In genomic region chr7:73939528-73939927, GRCh38 we compare ENCODE assay signal across 28 cellular contexts.
"Had no signal": no experiment of that assay in that cellular context is flagged by ENCODE, and none has a peak within 500 bp of the region (broad histone marks: within the 10 kb centered on the region; RNA-seq: fewer than 3 reads in every experiment).

No MANE protein-coding gene starts in this region.

- H3K36me3 ChIP-seq: colonic mucosa, esophagus muscularis mucosa, esophagus squamous epithelium, gastrocnemius medialis, gastroesophageal sphincter, heart left ventricle, heart right ventricle had no signal

- H3K9me3 ChIP-seq: colonic mucosa, esophagus squamous epithelium, gastrocnemius medialis had no signal

- H3K4me1 ChIP-seq: colonic mucosa, gastrocnemius medialis, heart left ventricle, heart right ventricle had no signal

- H3K27ac ChIP-seq: colonic mucosa, coronary artery, dorsolateral prefrontal cortex, epithelial cell of prostate, esophagus muscularis mucosa, esophagus squamous epithelium, foreskin keratinocyte, gastrocnemius medialis, gastroesophageal sphincter, heart left ventricle, heart right ventricle had no signal

- H3K27me3 ChIP-seq: colonic mucosa, dorsolateral prefrontal cortex, esophagus muscularis mucosa, esophagus squamous epithelium, gastrocnemius medialis, gastroesophageal sphincter, heart left ventricle had no signal

- DNase-seq: colonic mucosa; cortex of kidney; dermis blood vessel endothelial cell; dorsolateral prefrontal cortex; effector CD4-positive, alpha-beta T cell; effector CD8-positive, alpha-beta T cell; effector memory CD4-positive, alpha-beta T cell; effector memory CD8-positive, alpha-beta T cell; endodermal cell; erythroblast; esophagus squamous epithelium; foreskin fibroblast; foreskin keratinocyte; foreskin melanocyte; gastrocnemius medialis; glutamatergic neuron; head of caudate nucleus; heart left ventricle; heart right ventricle had no signal

- ATAC-seq: effector memory CD8-positive, alpha-beta T cell; esophagus mucosa; foreskin keratinocyte; gastrocnemius medialis; gastroesophageal sphincter; heart left ventricle; heart right ventricle had no signal

- H3K4me3 ChIP-seq: colonic mucosa, coronary artery, dorsolateral prefrontal cortex, esophagus muscularis mucosa, esophagus squamous epithelium, gastrocnemius medialis, gastroesophageal sphincter, heart left ventricle, heart right ventricle had no signal

- FAIRE-seq: colon, endometrium, endothelial cell of umbilical vein, frontal cortex had no signal
